Comparison of ENCODE assay signal across 34 cellular contexts in genomic region chr7:175955-176354, GRCh38.
"Had no signal": no experiment of that assay in that cellular context is flagged by ENCODE, and none has a peak within 500 bp of the region (broad histone marks: within the 10 kb centered on the region; RNA-seq: fewer than 3 reads in every experiment).

No MANE protein-coding gene starts in this region.

- FAIRE-seq: astrocyte, colon had no signal

- H3K4me1 ChIP-seq: foreskin keratinocyte had no signal

- H3K4me3 Mint-ChIP-seq: activated B cell treated with CpG ODN at 0.5 μM for 24 hours; activated CD8-positive, alpha-beta T cell treated with anti-CD3 and anti-CD28 coated beads for 36 hours; activated naive CD8-positive, alpha-beta T cell; activated T-cell treated with anti-CD3 and anti-CD28 coated beads, Interleukin-2, amount 50 U/mL, for 4 hours; activated T-helper 17 cell treated with anti-CD3 and anti-CD28 coated beads, Interleukin-2, amount 50 U/mL, for 72 hours; effector memory CD8-positive, alpha-beta T cell; T-helper 17 cell; T-helper 2 cell treated with Interferon-gamma antibody and Interleukin-4, amounts not matched to agents 5 μg/mL and 100 μg/mL, for 36 hours had no signal

- H3K36me3 ChIP-seq: brain microvascular endothelial cell, esophagus muscularis mucosa, gastrocnemius medialis, WERI-Rb-1 had no signal

- H3K4me1 Mint-ChIP-seq: activated B cell treated with CpG ODN at 0.5 μM for 24 hours; activated T-helper 17 cell treated with anti-CD3 and anti-CD28 coated beads, Interleukin-2, amount 50 U/mL, for 72 hours; T-helper 17 cell had no signal

- DNase-seq: activated B cell treated with CpG ODN at 0.5 μM for 24 hours; activated CD4-positive, alpha-beta T cell treated with anti-CD3 and anti-CD28 coated beads for 48 hours; activated CD4-positive, alpha-beta T cell treated with anti-CD3 and anti-CD28 coated beads, Interleukin-2, amount 50 U/mL, for 1 hour; activated CD4-positive, alpha-beta T cell treated with anti-CD3 and anti-CD28 coated beads, Interleukin-2, amount 50 U/mL, for 48 hours; activated CD8-positive, alpha-beta memory T cell treated with anti-CD3 and anti-CD28 coated beads for 24 hours; activated CD8-positive, alpha-beta T cell treated with anti-CD3 and anti-CD28 coated beads for 36 hours; activated effector memory CD4-positive, alpha-beta T cell treated with Interleukin-2 at 50 U/mL for 16 hours; activated gamma-delta T cell treated with Interleukin-2 at 50 U/mL for 16 hours; activated naive CD4-positive, alpha-beta T cell treated with anti-CD3 and anti-CD28 coated beads, Interleukin-2, amount 50 U/mL, for 16 hours; activated naive CD4-positive, alpha-beta T cell treated with Interleukin-2 at 50 U/mL for 16 hours; activated T-cell treated with anti-CD3 and anti-CD28 coated beads, Interleukin-2, amount 50 U/mL, for 4 hours; amniotic stem cell; anterior cingulate cortex; brain microvascular endothelial cell; caudate nucleus; cortex of kidney; dermis blood vessel endothelial cell; effector CD4-positive, alpha-beta T cell; effector memory CD8-positive, alpha-beta T cell; erythroblast; foreskin keratinocyte; gastrocnemius medialis; glutamatergic neuron; T-helper 1 cell; T-helper 17 cell; T1000; WERI-Rb-1 had no signal

- H3K36me3 Mint-ChIP-seq: activated naive CD8-positive, alpha-beta T cell had no signal

- H3K9me3 ChIP-seq: esophagus muscularis mucosa, gastrocnemius medialis had no signal

- H3K27me3 ChIP-seq: brain microvascular endothelial cell, esophagus muscularis mucosa, foreskin keratinocyte, gastrocnemius medialis had no signal

- H3K4me3 ChIP-seq: esophagus muscularis mucosa, gastrocnemius medialis had no signal

- H3K27ac ChIP-seq: brain microvascular endothelial cell, foreskin keratinocyte, gastrocnemius medialis, WERI-Rb-1 had no signal

- H3K27ac Mint-ChIP-seq: activated B cell treated with CpG ODN at 0.5 μM for 24 hours; activated CD8-positive, alpha-beta T cell treated with anti-CD3 and anti-CD28 coated beads for 36 hours; activated naive CD8-positive, alpha-beta T cell; activated T-helper 17 cell treated with anti-CD3 and anti-CD28 coated beads, Interleukin-2, amount 50 U/mL, for 72 hours; effector memory CD8-positive, alpha-beta T cell; T-helper 17 cell; T-helper 2 cell treated with Interferon-gamma antibody and Interleukin-4, amounts not matched to agents 5 μg/mL and 100 μg/mL, for 36 hours had no signal

- ATAC-seq: activated CD4-positive, CD25-positive, alpha-beta regulatory T cell treated with anti-CD3 and anti-CD28 coated beads, Interleukin-2, amount 50 U/mL, for 24 hours; activated CD8-positive, alpha-beta T cell treated with anti-CD3 and anti-CD28 coated beads for 36 hours; activated T-cell treated with anti-CD3 and anti-CD28 coated beads, Interleukin-2, amount 50 U/mL, for 4 hours; activated T-helper 17 cell treated with anti-CD3 and anti-CD28 coated beads, Interleukin-2, amount 50 U/mL, for 72 hours; effector memory CD8-positive, alpha-beta T cell; foreskin keratinocyte; gastrocnemius medialis; T-helper 17 cell had no signal

- H3K9me3 Mint-ChIP-seq: activated B cell treated with CpG ODN at 0.5 μM for 24 hours; activated CD8-positive, alpha-beta T cell treated with anti-CD3 and anti-CD28 coated beads for 36 hours; activated T-cell treated with anti-CD3 and anti-CD28 coated beads, Interleukin-2, amount 50 U/mL, for 4 hours; activated T-helper 17 cell treated with anti-CD3 and anti-CD28 coated beads, Interleukin-2, amount 50 U/mL, for 72 hours; effector memory CD8-positive, alpha-beta T cell; T-helper 2 cell treated with Interferon-gamma antibody and Interleukin-4, amounts not matched to agents 5 μg/mL and 100 μg/mL, for 36 hours had no signal
